26 cellular contexts compared by ENCODE assay signal in genomic region chr11:66878554-66878953, GRCh38. TPM values are rescaled to one million over a fixed set of nuclear protein-coding genes. Genes with fewer than 3 reads are reported as not detected.
DNase-seq lines count a peak whose midpoint lies in the region; ATAC-seq and TF ChIP-seq lines count a peak whose summit lies in the region.
"Had no signal": no experiment of that assay in that cellular context is flagged by ENCODE, and none has a peak within 500 bp of the region (broad histone marks: within the 10 kb centered on the region; RNA-seq: fewer than 3 reads in every experiment).

No MANE protein-coding gene starts in this region.

- POLR2A ChIA-PET in IMR-90 (lab: Charles Lee; ENCODE audit: unreplicated experiment), result no interaction called here

- H4K8ac ChIP-seq in IMR-90 (ENCODE audit: low read depth in 2 of 2, low read length in 2 of 2) (peak overlapping the region; percentile 30 to 47; a peak in 2 of 4 replicates), neuronal stem cell (ENCODE audit: low read depth, low read length) (no peak overlapping the region)

- in situ Hi-C loops in IMR-90 (cut with MboI; ENCODE audit: low sequenced_read_pairs), result no loop called here

- no peaks in the 10 kb centered on the region for H3K36me3 Mint-ChIP-seq in chondrocyte (ENCODE audit: low read depth)

- peaks cover 0 to 16% of the 10 kb centered on the region in 2 experiments; a peak in 2 of 4 replicates for H3K79me1 ChIP-seq in IMR-90 (ENCODE audit: low read depth in 1 of 2, low read length in 2 of 2)
- H3K79me1 ChIP-seq in neuronal stem cell (ENCODE audit: low read depth, low read length), result peaks cover 6% of the 10 kb centered on the region

- WGBS in IMR-90 (ENCODE audit: extremely low coverage in 2 of 2, insufficient read length in 1 of 2), 2 experiments, result 80% methylated on average over 2 of the region's 9 CpGs; no CpG with 5 or more reads in 1 of the 2 experiments
- WGBS in neuronal stem cell (ENCODE audit: extremely low coverage in 2 of 2, insufficient read length in 2 of 2, insufficient replicate concordance in 1 of 2), 2 donors, result no CpG with 5 or more reads among the region's 9 CpGs
- 37% methylated on average over 7 of the region's 9 CpGs for WGBS in suprapubic skin

- peaks cover 55% of the 10 kb centered on the region for H3K4me1 Mint-ChIP-seq in chondrocyte (ENCODE audit: low read depth)

- H2BK15ac ChIP-seq in IMR-90 (ENCODE audit: low read depth, low read length), result 0 out of 3 replicates have a peak overlapping the region, but pooled peaks have one; percentile 43
- H2BK15ac ChIP-seq in neuronal stem cell (ENCODE audit: low read length), result no peak overlapping the region

- H3K9ac ChIP-seq in IMR-90 (ENCODE audit: low read depth, low read length), result no peak overlapping the region
- H3K9ac ChIP-seq in neuronal stem cell (ENCODE audit: low read depth, low read length, poor library complexity), result no peak overlapping the region

- H3K4me3 ChIP-seq in IMR-90 (ENCODE audit: insufficient read depth, low read depth, low read length) (no peak overlapping the region), neuronal stem cell (ENCODE audit: low read length in 2 of 2) (no peak overlapping the region), suprapubic skin (no peak overlapping the region), lower lobe of right lung (no peak overlapping the region)
- H3K4me3 ChIP-seq: ascending aorta, prostate gland, upper lobe of right lung had no signal

- H2BK5ac ChIP-seq in IMR-90 (ENCODE audit: low read depth, low read length, poor library complexity, severe bottlenecking) (no peak overlapping the region), neuronal stem cell (ENCODE audit: low read length) (no peak overlapping the region)

- TF ChIP-seq CTCF in C4-2B (conservative IDR thresholded peaks at IDR 0.05) (no peak), IMR-90 (conservative IDR thresholded peaks at IDR 0.05; ENCODE audit: low read depth, low read length) (no peak), chondrocyte (IDR thresholded peaks at IDR 0.05) (no peak), suprapubic skin (IDR thresholded peaks at IDR 0.05) (no peak), lower lobe of right lung (IDR thresholded peaks at IDR 0.05) (no peak)

- intact Hi-C loops in IMR-90 (cut with micrococcal nuclease), result no loop called here
- intact Hi-C loops in lower lobe of right lung (cut with DNase I), result no loop called here

- ATAC-seq in IMR-90 (ENCODE audit: low read depth) (peak; percentile 30), lower lobe of right lung (no peak)
- ATAC-seq: upper lobe of right lung had no signal

- H2AK9ac ChIP-seq in IMR-90 (replicated peaks; ENCODE audit: low read depth, low read length, poor library complexity), result peak overlapping the region; percentile 56

- peak overlapping the region; percentile 71 for H2AK5ac ChIP-seq in IMR-90 (ENCODE audit: low read depth, low read length)
- peak overlapping the region; percentile 48 for H2AK5ac ChIP-seq in neuronal stem cell (ENCODE audit: low read depth, low read length)

- H3K27ac ChIP-seq in C4-2B (peak overlapping the region; percentile 14; the same call in 1 of the 2 replicates), IMR-90 (ENCODE audit: insufficient read depth, low read length) (no peak overlapping the region), neuronal stem cell (replicated peaks; ENCODE audit: low read length) (no peak overlapping the region), suprapubic skin (no peak overlapping the region), lower lobe of right lung (no peak overlapping the region)
- H3K27ac ChIP-seq: ascending aorta, HL-60, upper lobe of right lung had no signal

- TF ChIP-seq EP300 in suprapubic skin (IDR thresholded peaks at IDR 0.05), result no peak

- peak overlapping the region; percentile 38; the same call in 1 of the 2 replicates for H3K4ac ChIP-seq in IMR-90 (ENCODE audit: low read depth, low read length)
- no peak overlapping the region for H3K4ac ChIP-seq in neuronal stem cell (ENCODE audit: low read length)

- dilution Hi-C loops in IMR-90 (cut with HindIII; ENCODE audit: low sequenced_read_pairs, unreplicated experiment), result no loop called here

- no peak for TF ChIP-seq RAD21 in IMR-90 (IDR thresholded peaks at IDR 0.05; ENCODE audit: low read length)

- H3K4me1 ChIP-seq in IMR-90 (ENCODE audit: control insufficient read depth, insufficient read depth, low read length), result peaks cover 40% of the 10 kb centered on the region
- H3K4me1 ChIP-seq in neuronal stem cell (ENCODE audit: control insufficient read depth in 2 of 2, insufficient read depth in 1 of 2, low read depth in 1 of 2, low read length in 2 of 2), result peaks cover 19 to 36% of the 10 kb centered on the region in 2 donors
- peaks cover 51% of the 10 kb centered on the region for H3K4me1 ChIP-seq in suprapubic skin
- H3K4me1 ChIP-seq in lower lobe of right lung, result peaks cover 8% of the 10 kb centered on the region
- H3K4me1 ChIP-seq: ascending aorta, upper lobe of right lung had no signal

- TF ChIP-seq POLR2A in IMR-90 (IDR thresholded peaks at IDR 0.05; ENCODE audit: low read depth, low read length), result no peak
- no peak for TF ChIP-seq POLR2A in suprapubic skin (IDR thresholded peaks at IDR 0.05)

- 0 out of 2 replicates have a peak overlapping the region, but pooled peaks have one; percentile 33 for H3K23ac ChIP-seq in IMR-90 (ENCODE audit: low read depth, low read length)
- H3K23ac ChIP-seq in neuronal stem cell (ENCODE audit: low read depth, low read length, poor library complexity), result no peak overlapping the region

- peak overlapping the region; percentile 52; the same call in 1 of the 2 replicates for H2BK120ac ChIP-seq in IMR-90 (ENCODE audit: low read depth, low read length)
- H2BK120ac ChIP-seq in neuronal stem cell (ENCODE audit: low read depth, low read length), result no peak overlapping the region

- H2AFZ ChIP-seq in IMR-90 (replicated peaks; ENCODE audit: low read length, poor library complexity) (peak overlapping the region; percentile 28), neuronal stem cell (ENCODE audit: low read length) (no peak overlapping the region)

- no TSS peak for BruUV-seq in IMR-90 (replicated peaks; lab: Mats Ljungman, UMichigan)

- H3K27me3 ChIP-seq in IMR-90 (ENCODE audit: control insufficient read depth, insufficient read depth, low read length) (no peaks in the 10 kb centered on the region), neuronal stem cell (ENCODE audit: control insufficient read depth in 3 of 3, insufficient read depth in 3 of 3, low read depth in 1 of 3, low read length in 3 of 3) (no peaks in the 10 kb centered on the region), suprapubic skin (no peaks in the 10 kb centered on the region), lower lobe of right lung (ENCODE audit: low read depth) (no peaks in the 10 kb centered on the region)
- H3K27me3 ChIP-seq: ascending aorta, upper lobe of right lung had no signal

- DNase-seq in IMR-90, result peak; percentile 29
- DNase-seq in chondrocyte (ENCODE audit: low spot score), result no peak
- DNase-seq in neuronal stem cell (ENCODE audit: low spot score), result no peak
- no peak for DNase-seq in suprapubic skin (ENCODE audit: low spot score in 2 of 2)
- no peak for DNase-seq in dedifferentiated amniotic fluid mesenchymal stem cell (ENCODE audit: extremely low spot score)
- no peak for DNase-seq in lower lobe of right lung
- no peak for DNase-seq in retina
- DNase-seq: activated CD4-positive, alpha-beta T cell treated with anti-CD3 and anti-CD28 coated beads, Interleukin-2, amount 50 U/mL, for 4 hours; activated CD4-positive, CD25-positive, alpha-beta regulatory T cell; activated naive CD4-positive, alpha-beta T cell treated with anti-CD3 and anti-CD28 coated beads, Interleukin-2, amount 50 U/mL, for 16 hours; Caco-2; caudate nucleus; dermis blood vessel endothelial cell; H9; head of caudate nucleus; left cardiac atrium; NCI-H1105; NCI-H1930; NCI-H526 treated with DMSO at 0.1 percent for 48 hours; T-helper 9 cell; upper lobe of right lung had no signal

- H3K27me3 Mint-ChIP-seq in chondrocyte (ENCODE audit: low read depth), result no peaks in the 10 kb centered on the region

- H3K36me3 ChIP-seq in IMR-90 (ENCODE audit: control insufficient read depth, insufficient read depth, low read length) (no peaks in the 10 kb centered on the region), neuronal stem cell (replicated peaks in 1 of 2; ENCODE audit: control insufficient read depth in 2 of 2, insufficient read depth in 2 of 2, low read length in 2 of 2) (no peaks in the 10 kb centered on the region), suprapubic skin (no peaks in the 10 kb centered on the region), lower lobe of right lung (no peaks in the 10 kb centered on the region)
- H3K36me3 ChIP-seq: ascending aorta, prostate gland, upper lobe of right lung had no signal

- no peak overlapping the region for H3K56ac ChIP-seq in IMR-90 (ENCODE audit: extremely low read depth, insufficient read depth, low read length)

- H3K27ac Mint-ChIP-seq in chondrocyte (ENCODE audit: unreplicated experiment), result peak overlapping the region; percentile 76
- H3K27ac Mint-ChIP-seq: activated T-helper 1 cell treated with anti-CD3 and anti-CD28 coated beads, Interleukin-12 subunit alpha, Interleukin-12 subunit beta, Interleukin-2, Interleukin-4 antibody, amounts not matched to agents 30 ng/mL and 10 ng/mL and 1 ng/mL, durations not matched to agents 14 hours and 24 hours and 36 hours had no signal

- H3K18ac ChIP-seq in IMR-90 (ENCODE audit: low read depth, low read length), result no peak overlapping the region; the same call in 1 of the 2 replicates
- H3K18ac ChIP-seq in neuronal stem cell (ENCODE audit: low read length), result no peak overlapping the region

- peak overlapping the region; percentile 25 for H3K4me3 Mint-ChIP-seq in chondrocyte (ENCODE audit: unreplicated experiment)
- H3K4me3 Mint-ChIP-seq: activated T-helper 1 cell treated with anti-CD3 and anti-CD28 coated beads, Interleukin-12 subunit alpha, Interleukin-12 subunit beta, Interleukin-2, Interleukin-4 antibody, amounts not matched to agents 30 ng/mL and 10 ng/mL and 1 ng/mL, durations not matched to agents 14 hours and 24 hours and 36 hours; H9 had no signal

- H4K20me1 ChIP-seq in IMR-90 (ENCODE audit: insufficient read depth, low read length), result no peaks in the 10 kb centered on the region

- H2BK20ac ChIP-seq in IMR-90 (ENCODE audit: low read depth, low read length), result peak overlapping the region; percentile 34

- H3K9me3 Mint-ChIP-seq in chondrocyte (ENCODE audit: low read depth), result no peaks in the 10 kb centered on the region
- H3K9me3 Mint-ChIP-seq: activated T-helper 1 cell treated with anti-CD3 and anti-CD28 coated beads, Interleukin-12 subunit alpha, Interleukin-12 subunit beta, Interleukin-2, Interleukin-4 antibody, amounts not matched to agents 30 ng/mL and 10 ng/mL and 1 ng/mL, durations not matched to agents 14 hours and 24 hours and 36 hours; H9 had no signal

- CTCF ChIA-PET in IMR-90 (lab: Yijun Ruan, JAX), result no interaction called here

- peak overlapping the region; percentile 50; the same call in 1 of the 2 replicates for H3K14ac ChIP-seq in IMR-90 (replicated peaks; ENCODE audit: low read depth, low read length)
- no peak overlapping the region for H3K14ac ChIP-seq in neuronal stem cell (ENCODE audit: low read length)

- no peak overlapping the region for H2BK12ac ChIP-seq in neuronal stem cell (ENCODE audit: low read length)

- peak overlapping the region; percentile 6; the same call in 1 of the 2 replicates for H4K5ac ChIP-seq in IMR-90 (ENCODE audit: low read depth, low read length)

- H3K9me3 ChIP-seq in IMR-90 (ENCODE audit: control insufficient read depth, insufficient read depth, low read length), result no peaks in the 10 kb centered on the region
- no peaks in the 10 kb centered on the region for H3K9me3 ChIP-seq in neuronal stem cell (replicated peaks in 1 of 2; ENCODE audit: control insufficient read depth in 2 of 2, insufficient read depth in 1 of 2, low read depth in 1 of 2, low read length in 2 of 2)
- H3K9me3 ChIP-seq in suprapubic skin, result no peaks in the 10 kb centered on the region
- H3K9me3 ChIP-seq in lower lobe of right lung, result no peaks in the 10 kb centered on the region
- H3K9me3 ChIP-seq: ascending aorta, Caco-2, prostate gland, upper lobe of right lung had no signal

- H4K91ac ChIP-seq in IMR-90 (ENCODE audit: insufficient read depth, low read depth, low read length) (peak overlapping the region; percentile 11; the same call in 1 of the 2 replicates), neuronal stem cell (ENCODE audit: low read depth, low read length, poor library complexity) (no peak overlapping the region)

- peaks cover 5% of the 10 kb centered on the region for H3K9me1 ChIP-seq in IMR-90 (ENCODE audit: insufficient read depth, low read length)

- H3K4me2 ChIP-seq in IMR-90 (ENCODE audit: low read depth, low read length) (peak overlapping the region; percentile 18; the same call in 1 of the 2 replicates), neuronal stem cell (ENCODE audit: insufficient read depth, low read length, poor library complexity, severe bottlenecking) (no peak overlapping the region)

RNA-seq across cellular contexts. Expression of gene LRFN4, which starts 21.7 kb away (rescaled TPM):
- total RNA-seq in IMR-90 (2012; rRNA removed) (6.1 and 7.8 TPM in 2 replicates), chondrocyte (33.8 to 47.2 TPM (median 46.8 TPM) in 3 replicates), suprapubic skin (1 to 10 TPM; 6.0 to 8.5 (median 8.3) TPM), lower lobe of right lung (15.7 TPM)
- 18.9 and 24.9 TPM in 2 replicates for polyA plus RNA-seq in IMR-90 (2012; rRNA removed)
- 13.7 and 28.5 TPM in 2 replicates for polyA plus RNA-seq in IMR-90 (2012; cell fraction: cytosol; rRNA removed)
- 33.5 and 98.4 TPM in 2 replicates for polyA plus RNA-seq in IMR-90 (2012; cell fraction: nucleus; rRNA removed; ENCODE audit: low replicate concordance)
- polyA plus RNA-seq in neuronal stem cell (2013, experiment 1 of 2), result 19.8 TPM
- 20.8 TPM for polyA plus RNA-seq in neuronal stem cell (2013, experiment 2 of 2)

RNA-seq across cellular contexts. Expression of gene RCE1, which starts 35.3 kb away (rescaled TPM):
- 5.6 and 6.6 TPM in 2 replicates for total RNA-seq in IMR-90 (2012; rRNA removed)
- 19.4 and 21.1 TPM in 2 replicates for polyA plus RNA-seq in IMR-90 (2012; rRNA removed)
- 14.3 and 24.4 TPM in 2 replicates for polyA plus RNA-seq in IMR-90 (2012; cell fraction: cytosol; rRNA removed)
- polyA plus RNA-seq in IMR-90 (2012; cell fraction: nucleus; rRNA removed; ENCODE audit: low replicate concordance), result 41.3 and 99.0 TPM in 2 replicates
- total RNA-seq in chondrocyte, result 17.0 to 18.8 TPM (median 17.3 TPM) in 3 replicates
- polyA plus RNA-seq in neuronal stem cell (2013, experiment 1 of 2), result 25.4 TPM
- 23.9 TPM for polyA plus RNA-seq in neuronal stem cell (2013, experiment 2 of 2)
- 10 to 100 TPM; 32.2 to 54.4 (median 42.8) TPM for total RNA-seq in suprapubic skin
- 18.9 TPM for total RNA-seq in lower lobe of right lung
